In the genomic region with DNA sequence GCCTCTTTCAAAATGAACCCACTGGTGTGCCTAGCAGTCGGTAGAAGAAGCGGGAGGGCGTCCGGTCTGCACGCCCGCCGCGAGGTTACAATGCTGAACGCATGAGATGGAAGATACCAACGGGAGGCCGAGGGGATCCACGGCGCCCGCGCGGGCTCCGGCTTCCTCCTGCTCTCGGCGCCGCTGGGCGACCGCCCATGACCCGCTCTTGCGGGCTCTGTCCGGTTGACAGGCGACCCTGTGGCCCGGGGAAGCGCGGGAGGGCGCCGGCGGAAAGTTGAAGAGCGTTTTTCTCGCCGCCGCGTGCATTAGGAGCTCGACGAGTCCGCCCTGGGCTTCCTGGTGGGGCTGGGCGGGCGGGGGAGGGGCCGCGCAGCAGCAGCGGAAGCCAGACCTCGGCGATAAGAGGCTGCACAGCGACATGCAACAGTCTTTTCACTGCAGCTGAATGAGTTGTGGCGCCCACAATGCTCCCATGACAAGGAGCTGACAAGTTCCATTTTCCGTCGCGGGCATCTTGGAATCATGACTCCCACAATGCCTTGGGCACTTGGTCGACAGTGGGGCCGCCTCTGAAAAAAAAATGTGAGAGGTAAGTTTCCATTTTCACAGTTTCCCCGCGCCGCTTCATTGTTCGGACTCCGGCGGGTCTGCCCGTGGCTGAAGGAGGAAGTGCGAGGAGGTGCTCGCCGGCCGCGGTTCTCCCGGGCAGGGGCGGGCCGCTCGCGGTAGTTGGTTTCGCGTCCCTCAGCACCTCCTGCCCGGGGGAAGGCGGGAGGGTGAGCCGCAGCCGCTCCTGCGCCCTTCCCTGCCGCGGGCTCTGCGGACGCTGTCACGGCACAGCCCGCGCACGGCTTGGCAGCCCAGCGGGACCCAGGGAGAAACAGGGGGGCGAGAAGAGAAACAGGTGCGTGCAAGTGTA, we compare ENCODE assay signal across 8 cellular contexts. TPM values are rescaled to one million over a fixed set of nuclear protein-coding genes. Genes with fewer than 3 reads are reported as not detected.
DNase-seq lines count a peak whose midpoint lies in the region; ATAC-seq, FAIRE-seq and TF ChIP-seq lines count a peak whose summit lies in the region.

A gene with protein sequence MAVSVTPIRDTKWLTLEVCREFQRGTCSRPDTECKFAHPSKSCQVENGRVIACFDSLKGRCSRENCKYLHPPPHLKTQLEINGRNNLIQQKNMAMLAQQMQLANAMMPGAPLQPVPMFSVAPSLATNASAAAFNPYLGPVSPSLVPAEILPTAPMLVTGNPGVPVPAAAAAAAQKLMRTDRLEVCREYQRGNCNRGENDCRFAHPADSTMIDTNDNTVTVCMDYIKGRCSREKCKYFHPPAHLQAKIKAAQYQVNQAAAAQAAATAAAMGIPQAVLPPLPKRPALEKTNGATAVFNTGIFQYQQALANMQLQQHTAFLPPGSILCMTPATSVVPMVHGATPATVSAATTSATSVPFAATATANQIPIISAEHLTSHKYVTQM (plus strand): TSS at position 429 of the 922 bp plus-strand sequence. CDS start 31,265 bp downstream, outside the sequence.

- H4K20me1 ChIP-seq in smooth muscle cell (ENCODE audit: low read depth) = peaks cover 38% of the 10 kb centered on the region

- CTCF ChIA-PET in A673 (lab: Charles Lee) = no interaction called here
- CTCF ChIA-PET in activated B cell treated with CpG ODN at 0.5 μM for 24 hours (lab: Charles Lee) = interaction anchor here (0.9 to 2.6 kb wide), 8 partner anchors 14 to 85 kb away, joined by 3 to 24 read pairs (median 6); no protein-coding TSS in a partner anchor

- H3K27me3 Mint-ChIP-seq in activated B cell treated with CpG ODN at 0.5 μM for 24 hours = no peaks in the 10 kb centered on the region

- BruUV-seq in A673 (replicated peaks; lab: Mats Ljungman, UMichigan) = TSS peak; percentile 52

- no peak for TF ChIP-seq CTCF in A673 (conservative IDR thresholded peaks at IDR 0.05; ENCODE audit: low read depth, low read length)
- no peak for TF ChIP-seq CTCF in activated B cell treated with CpG ODN at 0.5 μM for 24 hours (IDR thresholded peaks at IDR 0.05)
- no peak for TF ChIP-seq CTCF in bronchial epithelial cell (IDR thresholded peaks at IDR 0.05; ENCODE audit: insufficient read depth, low read length, severe bottlenecking)
- no peak for TF ChIP-seq CTCF in smooth muscle cell (IDR thresholded peaks at IDR 0.05; ENCODE audit: borderline replicate concordance, insufficient read depth, poor library complexity, severe bottlenecking)

- peak within 1 kb of the TSS; percentile 81 for H2AFZ ChIP-seq in smooth muscle cell (ENCODE audit: low read depth)

- no peaks in the 10 kb centered on the region for H3K9me3 ChIP-seq in A673 (ENCODE audit: low read depth, low read length, poor library complexity, severe bottlenecking)
- H3K9me3 ChIP-seq in smooth muscle cell (replicated peaks; ENCODE audit: low read depth) = no peaks in the 10 kb centered on the region

- intact Hi-C loops in A673 (cut with micrococcal nuclease; ENCODE audit: unreplicated experiment) (no loop called here), activated B cell treated with CpG ODN at 0.5 μM for 24 hours (cut with micrococcal nuclease) (loop anchor here (1.0 to 5.0 kb wide), 10 partner anchors 11 to 249 kb away; no protein-coding TSS in a partner anchor)

- H3K9me3 Mint-ChIP-seq in activated B cell treated with CpG ODN at 0.5 μM for 24 hours = peaks cover 2% of the 10 kb centered on the region

- peak within 1 kb of the TSS; percentile 93 for H3K27ac ChIP-seq in A673 (ENCODE audit: low read depth, low read length, poor library complexity, severe bottlenecking)
- H3K27ac ChIP-seq in smooth muscle cell (ENCODE audit: low read depth) = peak within 1 kb of the TSS; percentile 97

- H3K4me1 Mint-ChIP-seq in activated B cell treated with CpG ODN at 0.5 μM for 24 hours = peaks cover 68% of the 10 kb centered on the region

- peaks cover 18% of the 10 kb centered on the region for H3F3A ChIP-seq in smooth muscle cell (ENCODE audit: low read depth)

- peak; percentile 88 for DNase-seq in A673 (ENCODE audit: low spot score)
- peak; percentile 77 for DNase-seq in NCI-H2227 treated with DMSO at 0.1 percent for 48 hours (lab: John Stamatoyannopoulos, UW)
- peak; percentile 79 for DNase-seq in activated B cell treated with CpG ODN at 0.5 μM for 24 hours
- peak; percentile 68 for DNase-seq in bronchial epithelial cell (ENCODE audit: low read depth)
- peak; percentile 65 for DNase-seq in iPS-NIHi7 (ENCODE audit: extremely low spot score)
- peak; percentile 66 for DNase-seq in smooth muscle cell (lab: John Stamatoyannopoulos, UW; ENCODE audit: unreplicated experiment)

- H3K9ac ChIP-seq in smooth muscle cell (ENCODE audit: low read depth) = peak within 1 kb of the TSS; percentile 86

- peak within 1 kb of the TSS; percentile 98 for H3K4me3 Mint-ChIP-seq in activated B cell treated with CpG ODN at 0.5 μM for 24 hours

- FAIRE-seq in bronchial epithelial cell (lab: Jason Lieb, UNC) = no peak

- H3K36me3 Mint-ChIP-seq in activated B cell treated with CpG ODN at 0.5 μM for 24 hours (ENCODE audit: low read depth) = peaks cover 46% of the 10 kb centered on the region

- peaks cover 23% of the 10 kb centered on the region for H3K4me1 ChIP-seq in A673 (ENCODE audit: insufficient read depth, low read length, poor library complexity, severe bottlenecking)
- peaks cover 40% of the 10 kb centered on the region for H3K4me1 ChIP-seq in smooth muscle cell (ENCODE audit: low read depth)

- H3K79me2 ChIP-seq in smooth muscle cell (ENCODE audit: low read depth) = peaks cover 47% of the 10 kb centered on the region

- H3K27me3 ChIP-seq in A673 (replicated peaks; ENCODE audit: insufficient read depth, low read depth, low read length, poor library complexity) = no peaks in the 10 kb centered on the region
- H3K27me3 ChIP-seq in bronchial epithelial cell (ENCODE audit: control insufficient read depth, insufficient read depth, low read length) = no peaks in the 10 kb centered on the region
- no peaks in the 10 kb centered on the region for H3K27me3 ChIP-seq in smooth muscle cell (ENCODE audit: low read depth)

- no peaks in the 10 kb centered on the region for H3K36me3 ChIP-seq in A673 (ENCODE audit: insufficient read depth, low read length, poor library complexity, severe bottlenecking)
- H3K36me3 ChIP-seq in bronchial epithelial cell (ENCODE audit: control insufficient read depth, insufficient read depth, low read length) = no peaks in the 10 kb centered on the region
- no peaks in the 10 kb centered on the region for H3K36me3 ChIP-seq in smooth muscle cell (ENCODE audit: low read depth)

- POLR2A ChIA-PET in A673 (lab: Charles Lee; ENCODE audit: low non-redundant PET) = interaction anchor here (0.6 to 0.8 kb wide), 2 partner anchors 36 to 132 kb away, joined by 3 to 7 read pairs; no protein-coding TSS in a partner anchor
- POLR2A ChIA-PET in activated B cell treated with CpG ODN at 0.5 μM for 24 hours (lab: Charles Lee) = interaction anchor here (0.6 to 7.3 kb wide), 51 partner anchors 8 to 1636 kb away, joined by 3 to 185 read pairs (median 5); no protein-coding TSS in a partner anchor

- H3K4me3 ChIP-seq in A673 (ENCODE audit: low read depth, low read length, poor library complexity, severe bottlenecking) (peak within 1 kb of the TSS; percentile 82), bronchial epithelial cell (ENCODE audit: low read depth, low read length) (peak within 1 kb of the TSS; percentile 57), smooth muscle cell (peak within 1 kb of the TSS; percentile 84)

- WGBS in smooth muscle cell (ENCODE audit: low lambda C conversion rate) = 2% methylated on average over 81 of the region's 89 CpGs

- ATAC-seq in GM18873 (IDR thresholded peaks at IDR 0.05; ENCODE audit: low FRiP score, unreplicated experiment) (peak; percentile 63), HG03135 (IDR thresholded peaks at IDR 0.05; ENCODE audit: unreplicated experiment) (peak; percentile 68), activated B cell treated with CpG ODN at 0.5 μM for 24 hours (ENCODE audit: low read depth) (peak; percentile 73)

- H3K4me2 ChIP-seq in smooth muscle cell = peak within 1 kb of the TSS; percentile 91

- peak within 1 kb of the TSS; percentile 98 for H3K27ac Mint-ChIP-seq in activated B cell treated with CpG ODN at 0.5 μM for 24 hours

RNA-seq across cellular contexts. Expression of the gene that starts here (rescaled TPM):
- total RNA-seq in A673 (2021) = 99.6 and 117 TPM in 2 replicates
- 489 and 561 TPM in 2 replicates for total RNA-seq in activated B cell treated with CpG ODN at 0.5 μM for 24 hours
- total RNA-seq in bronchial epithelial cell = 54.8 and 79.5 TPM in 2 replicates
- 126 and 128 TPM in 2 replicates for total RNA-seq in smooth muscle cell
- 19.5 and 22.0 TPM in 2 replicates for polyA plus RNA-seq in smooth muscle cell

Comparison
In these comparisons a context has a peak if more than half of its experiments do, and no peak if none do; other contexts are left out.
1. Peak in every context shown above with its lines: DNase-seq, ATAC-seq, H3K4me3 ChIP-seq and H3K27ac ChIP-seq.